In the genomic region with DNA sequence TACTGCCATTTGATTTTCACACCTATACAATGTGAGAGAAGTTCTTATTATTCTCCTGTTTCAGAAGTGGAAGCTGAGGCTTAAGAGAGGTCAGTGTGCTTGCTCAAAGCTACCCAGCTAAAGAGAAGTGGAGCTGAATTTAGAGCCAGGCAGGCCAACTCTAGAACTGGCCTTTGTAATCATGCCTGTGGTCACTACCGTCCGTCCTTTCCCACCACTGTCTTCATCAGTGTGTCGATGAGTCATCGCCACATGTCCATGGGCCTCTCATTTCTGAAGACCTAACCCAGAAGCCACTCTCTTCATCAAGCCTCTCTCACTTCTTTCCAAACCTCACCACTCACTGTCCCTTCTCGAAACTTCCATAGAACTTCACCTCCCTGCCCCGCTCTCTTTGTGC, we compare ENCODE assay signal across 15 cellular contexts.
A peak's percentile ranks its signal among the peaks of the same experiment; 100 is the strongest.
DNase-seq lines count a peak whose midpoint lies in the region; ATAC-seq and TF ChIP-seq lines count a peak whose summit lies in the region.
"Had no signal": no experiment of that assay in that cellular context is flagged by ENCODE, and none has a peak within 500 bp of the region (broad histone marks: within the 10 kb centered on the region; RNA-seq: fewer than 3 reads in every experiment).

No MANE protein-coding gene starts in this region.

- H3K4me1 ChIP-seq in adipocyte (ENCODE audit: control insufficient read depth, insufficient read depth, low read length) (peaks cover 30% of the 10 kb centered on the region), lower lobe of right lung (peaks cover 20% of the 10 kb centered on the region)
- H3K4me1 ChIP-seq: Peyer's patch had no signal

- no peak for TF ChIP-seq POLR2A in lower leg skin (IDR thresholded peaks at IDR 0.05)

- WGBS in lower leg skin, 2 donors = 78 to 92% methylated on average over 6 of the region's 6 CpGs

- H3K9ac ChIP-seq in adipocyte (ENCODE audit: low read length) = no peak overlapping the region
- H3K9ac ChIP-seq: BLaER1 had no signal

- H3K27ac ChIP-seq in AG04450 (ENCODE audit: low read depth, low read length) (peak overlapping the region; percentile 43), lower lobe of right lung (no peak overlapping the region)
- H3K27ac ChIP-seq: BLaER1, Peyer's patch had no signal

- no peak overlapping the region for H3K4me3 Mint-ChIP-seq in activated CD8-positive, alpha-beta T cell treated with anti-CD3 and anti-CD28 coated beads for 36 hours
- H3K4me3 Mint-ChIP-seq: dendritic cell treated with granulocyte-macrophage colony-stimulating factor and Interleukin-4, amounts not matched to agents 40 ng/mL and 50 ng/mL, for 4 days had no signal

- no peaks in the 10 kb centered on the region for H3K9me3 Mint-ChIP-seq in activated CD8-positive, alpha-beta T cell treated with anti-CD3 and anti-CD28 coated beads for 36 hours
- H3K9me3 Mint-ChIP-seq: dendritic cell treated with granulocyte-macrophage colony-stimulating factor and Interleukin-4, amounts not matched to agents 40 ng/mL and 50 ng/mL, for 4 days had no signal

- H3K4me3 ChIP-seq in AG04450 (ENCODE audit: low read depth, low read length) (no peak overlapping the region), HFF-Myc (replicated peaks; ENCODE audit: low read depth, low read length) (no peak overlapping the region), adipocyte (ENCODE audit: low read length) (no peak overlapping the region), lower leg skin (ENCODE audit: low read depth, poor library complexity, severe bottlenecking) (no peak overlapping the region), lower lobe of right lung (no peak overlapping the region)
- H3K4me3 ChIP-seq: BLaER1, Peyer's patch had no signal

- H3K4me1 Mint-ChIP-seq in activated CD8-positive, alpha-beta T cell treated with anti-CD3 and anti-CD28 coated beads for 36 hours (ENCODE audit: low read depth) = peaks cover 7% of the 10 kb centered on the region

- H3K9me3 ChIP-seq in AG04450 (ENCODE audit: control insufficient read depth, insufficient read depth, low read length) = no peaks in the 10 kb centered on the region
- no peaks in the 10 kb centered on the region for H3K9me3 ChIP-seq in adipocyte (ENCODE audit: control insufficient read depth, low read length)
- H3K9me3 ChIP-seq in lower lobe of right lung = no peaks in the 10 kb centered on the region
- H3K9me3 ChIP-seq: BLaER1, Peyer's patch had no signal

- ATAC-seq in lower lobe of right lung = no peak
- ATAC-seq in activated CD8-positive, alpha-beta T cell treated with anti-CD3 and anti-CD28 coated beads for 36 hours = no peak
- ATAC-seq: left lobe of liver had no signal

- CTCF ChIA-PET in AG04450 (lab: Charles Lee) (no interaction called here), HEK293T (lab: Yijun Ruan, JAX) (no interaction called here)
- CTCF ChIA-PET in activated CD8-positive, alpha-beta T cell treated with anti-CD3 and anti-CD28 coated beads for 36 hours (lab: Charles Lee) = no interaction called here

- H3K27me3 ChIP-seq in AG04450 (ENCODE audit: control insufficient read depth, insufficient read depth, low read length) (no peaks in the 10 kb centered on the region), adipocyte (replicated peaks; ENCODE audit: control insufficient read depth, insufficient read depth, low read length) (no peaks in the 10 kb centered on the region), lower lobe of right lung (ENCODE audit: low read depth) (no peaks in the 10 kb centered on the region)
- H3K27me3 ChIP-seq: BLaER1, Peyer's patch had no signal

- peak; percentile 88 for DNase-seq in AG04450 (ENCODE audit: low read depth, low spot score)
- peak; percentile 73 for DNase-seq in HFF-Myc (ENCODE audit: extremely low read depth, low read depth)
- peak; percentile 80 for DNase-seq in adipocyte (ENCODE audit: low read depth)
- peak; percentile 86 for DNase-seq in foreskin melanocyte
- DNase-seq in lower leg skin (ENCODE audit: low spot score in 2 of 2) = no peak
- no peak for DNase-seq in lower lobe of right lung
- no peak for DNase-seq in activated CD8-positive, alpha-beta T cell treated with anti-CD3 and anti-CD28 coated beads for 36 hours
- DNase-seq in HEK293T (ENCODE audit: extremely low spot score) = no peak
- DNase-seq: activated naive CD4-positive, alpha-beta T cell treated with Interleukin-2 at 50 U/mL for 16 hours; glutamatergic neuron; occipital lobe; Peyer's patch had no signal

- no peaks in the 10 kb centered on the region for H3K36me3 Mint-ChIP-seq in activated CD8-positive, alpha-beta T cell treated with anti-CD3 and anti-CD28 coated beads for 36 hours (ENCODE audit: low read depth)

- H3K36me3 ChIP-seq in adipocyte (ENCODE audit: control insufficient read depth, insufficient read depth, low read length, severe bottlenecking) = no peaks in the 10 kb centered on the region
- no peaks in the 10 kb centered on the region for H3K36me3 ChIP-seq in lower lobe of right lung
- H3K36me3 ChIP-seq: BLaER1, Peyer's patch had no signal

- H3K27ac Mint-ChIP-seq in activated CD8-positive, alpha-beta T cell treated with anti-CD3 and anti-CD28 coated beads for 36 hours = no peak overlapping the region
- H3K27ac Mint-ChIP-seq: dendritic cell treated with granulocyte-macrophage colony-stimulating factor and Interleukin-4, amounts not matched to agents 40 ng/mL and 50 ng/mL, for 4 days had no signal

- POLR2A ChIA-PET in AG04450 (lab: Yijun Ruan, JAX) (no interaction called here), HEK293T (lab: Yijun Ruan, JAX) (no interaction called here)
- POLR2A ChIA-PET in activated CD8-positive, alpha-beta T cell treated with anti-CD3 and anti-CD28 coated beads for 36 hours (lab: Charles Lee) = no interaction called here

- H3K27me3 Mint-ChIP-seq in activated CD8-positive, alpha-beta T cell treated with anti-CD3 and anti-CD28 coated beads for 36 hours = peaks cover 15% of the 10 kb centered on the region
- H3K27me3 Mint-ChIP-seq: dendritic cell treated with granulocyte-macrophage colony-stimulating factor and Interleukin-4, amounts not matched to agents 40 ng/mL and 50 ng/mL, for 4 days had no signal

- no peak for TF ChIP-seq CTCF in AG04450 (IDR thresholded peaks at IDR 0.05; ENCODE audit: low read depth, low read length)
- no peak for TF ChIP-seq CTCF in HFF-Myc (IDR thresholded peaks at IDR 0.05; ENCODE audit: low read depth, low read length, missing control alignments)
- TF ChIP-seq CTCF in lower leg skin (IDR thresholded peaks at IDR 0.05) = no peak
- TF ChIP-seq CTCF in lower lobe of right lung (IDR thresholded peaks at IDR 0.05) = no peak
- no peak for TF ChIP-seq CTCF in activated CD8-positive, alpha-beta T cell treated with anti-CD3 and anti-CD28 coated beads for 36 hours (IDR thresholded peaks at IDR 0.05)

- intact Hi-C loops in lower leg skin (cut with DNase I; ENCODE audit: low total_unique reads) = no loop called here
- intact Hi-C loops in lower lobe of right lung (cut with DNase I) = no loop called here
- intact Hi-C loops in activated CD8-positive, alpha-beta T cell treated with anti-CD3 and anti-CD28 coated beads for 36 hours (cut with micrococcal nuclease) = no loop called here

TF ChIP-seq in HEK293T, 16 proteins besides CTCF, POLR2A, EP300 and RAD21:
- TF ChIP-seq FOXM1 (IDR thresholded peaks at IDR 0.05; ENCODE audit: borderline replicate concordance) (no peak), CTBP1 (IDR thresholded peaks at IDR 0.05; ENCODE audit: borderline replicate concordance) (no peak), ELF4 (IDR thresholded peaks at IDR 0.05) (no peak), LEF1 (IDR thresholded peaks at IDR 0.05; ENCODE audit: borderline replicate concordance) (no peak), ARNT (IDR thresholded peaks at IDR 0.05) (no peak), PKNOX1 (IDR thresholded peaks at IDR 0.05) (no peak), FOXK2 (IDR thresholded peaks at IDR 0.05) (no peak), SP1 (IDR thresholded peaks at IDR 0.05) (no peak), HDGF (IDR thresholded peaks at IDR 0.05; ENCODE audit: borderline replicate concordance) (no peak), BHLHE40 (IDR thresholded peaks at IDR 0.05; ENCODE audit: borderline replicate concordance) (no peak), SUZ12 (IDR thresholded peaks at IDR 0.05) (no peak), L3MBTL2 (conservative IDR thresholded peaks at IDR 0.05) (no peak)

Comparison
In these comparisons a context has a peak if more than half of its experiments do, and no peak if none do; other contexts are left out.
1. DNase-seq: peak in AG04450 (single experiment), HFF-Myc (single experiment), adipocyte (single experiment) and foreskin melanocyte (single experiment); none in lower leg skin (0 of 2), lower lobe of right lung (single experiment), activated CD8-positive, alpha-beta T cell treated with anti-CD3 and anti-CD28 coated beads for 36 hours (single experiment) and HEK293T (single experiment).